Comparison of ENCODE assay signal across 29 cellular contexts in genomic region chr14:101537286-101537685, GRCh38. TPM values are rescaled to one million over a fixed set of nuclear protein-coding genes. Genes with fewer than 3 reads are reported as not detected.
"Had no signal": no experiment of that assay in that cellular context is flagged by ENCODE, and none has a peak within 500 bp of the region (broad histone marks: within the 10 kb centered on the region; RNA-seq: fewer than 3 reads in every experiment).

No MANE protein-coding gene starts in this region.

- H3K9me3 ChIP-seq: ascending aorta, body of pancreas had no signal

- H3K4me3 ChIP-seq: ascending aorta, body of pancreas, SK-N-MC had no signal

- DNase-seq: activated CD4-positive, alpha-beta T cell treated with anti-CD3 and anti-CD28 coated beads for 4 hours; activated CD8-positive, alpha-beta memory T cell treated with anti-CD3 and anti-CD28 coated beads, Interleukin-2, amount 50 U/mL, for 48 hours; activated CD8-positive, alpha-beta T cell treated with anti-CD3 and anti-CD28 coated beads, Interleukin-2, amount 10 ng/mL, durations not matched to agents 7 days and 5 days; activated naive CD4-positive, alpha-beta T cell treated with anti-CD3 and anti-CD28 coated beads, Interleukin-2, amount 50 U/mL, for 16 hours; activated naive CD8-positive, alpha-beta T cell treated with anti-CD3 and anti-CD28 coated beads, Interleukin-2, amount 50 U/mL, for 24 hours; activated T-cell treated with anti-CD3 and anti-CD28 coated beads, Interleukin-2, amount 50 U/mL, for 1 hour; amniotic stem cell; body of pancreas; central memory CD4-positive, alpha-beta T cell; Kasumi-1; NCI-H1105 treated with DMSO at 0.1 percent for 48 hours; NCI-H2029; NCI-H2107; NCI-H345; NCI-H510A; NCI-H526 treated with DMSO at 0.1 percent for 48 hours; NCI-H82; NK-92 treated with Interleukin-12 subunit alpha and Interleukin-12 subunit beta, amount 100 ng/mL, for 24 hours; OCI-M1; RPMI8226; T-helper 1 cell had no signal

- H3K27ac ChIP-seq: ascending aorta, body of pancreas, SK-N-MC, VCaP had no signal

- H3K27me3 ChIP-seq: ascending aorta, body of pancreas had no signal

- H3K9me3 Mint-ChIP-seq: activated naive CD8-positive, alpha-beta T cell treated with anti-CD3 and anti-CD28 coated beads, Interleukin-2, amount 50 U/mL, for 24 hours had no signal

- H3K27me3 Mint-ChIP-seq: activated naive CD8-positive, alpha-beta T cell treated with anti-CD3 and anti-CD28 coated beads, Interleukin-2, amount 50 U/mL, for 24 hours had no signal

- H3K4me3 Mint-ChIP-seq: activated CD8-positive, alpha-beta T cell treated with anti-CD3 and anti-CD28 coated beads, Interleukin-2, amount 10 ng/mL, durations not matched to agents 7 days and 5 days; activated naive CD8-positive, alpha-beta T cell treated with anti-CD3 and anti-CD28 coated beads, Interleukin-2, amount 50 U/mL, for 24 hours had no signal

- H3K36me3 ChIP-seq: ascending aorta had no signal

- ATAC-seq: activated CD4-positive, CD25-positive, alpha-beta regulatory T cell treated with anti-CD3 and anti-CD28 coated beads, Interleukin-2, amount 50 U/mL, for 24 hours; activated CD8-positive, alpha-beta T cell treated with anti-CD3 and anti-CD28 coated beads, Interleukin-2, amount 10 ng/mL, durations not matched to agents 7 days and 5 days; activated naive CD8-positive, alpha-beta T cell treated with anti-CD3 and anti-CD28 coated beads, Interleukin-2, amount 50 U/mL, for 24 hours; body of pancreas; Panc1; Right ventricle myocardium inferior had no signal

- H3K4me1 ChIP-seq: ascending aorta, body of pancreas had no signal

- FAIRE-seq: bronchial epithelial cell had no signal

- H3K27ac Mint-ChIP-seq: activated naive CD8-positive, alpha-beta T cell treated with anti-CD3 and anti-CD28 coated beads, Interleukin-2, amount 50 U/mL, for 24 hours had no signal

RNA-seq across cellular contexts. Expression of gene DIO3, which starts 24.0 kb away (rescaled TPM):
- total RNA-seq: activated CD8-positive, alpha-beta T cell treated with anti-CD3 and anti-CD28 coated beads, Interleukin-2, amount 10 ng/mL, durations not matched to agents 7 days and 5 days; ascending aorta; bronchial epithelial cell; T-helper 2 cell treated with Interferon-gamma antibody and Interleukin-4, amounts not matched to agents 100 ng/mL and 5 ng/mL, for 36 hours had no signal
